ENCODE assay signal across 13 cellular contexts in genomic region chr11:10650630-10651029, GRCh38. TPM values are rescaled to one million over a fixed set of nuclear protein-coding genes. Genes with fewer than 3 reads are reported as not detected.
"Had no signal": no experiment of that assay in that cellular context is flagged by ENCODE, and none has a peak within 500 bp of the region (broad histone marks: within the 10 kb centered on the region; RNA-seq: fewer than 3 reads in every experiment).

No MANE protein-coding gene starts in this region.

- H3K36me3 ChIP-seq: adrenal gland, cardiac muscle cell had no signal

- H3K4me3 ChIP-seq: adrenal gland, cardiac muscle cell had no signal

- DNase-seq: activated CD4-positive, alpha-beta T cell treated with anti-CD3 and anti-CD28 coated beads for 1 hour; activated CD4-positive, alpha-beta T cell treated with anti-CD3 and anti-CD28 coated beads, Interleukin-2, amount 50 U/mL, for 4 hours; activated CD8-positive, alpha-beta memory T cell treated with anti-CD3 and anti-CD28 coated beads, Interleukin-2, amount 10 ng/mL, durations not matched to agents 7 days and 5 days; activated effector memory CD4-positive, alpha-beta T cell treated with Interleukin-2 at 50 U/mL for 16 hours; activated T-cell treated with anti-CD3 and anti-CD28 coated beads, Interleukin-2, amount 50 U/mL, for 24 hours; adrenal gland; glutamatergic neuron; hypothalamus; kidney glomerular epithelial cell; trophoblast cell had no signal

- ATAC-seq: activated CD8-positive, alpha-beta memory T cell treated with anti-CD3 and anti-CD28 coated beads, Interleukin-2, amount 10 ng/mL, durations not matched to agents 7 days and 5 days; stimulated activated effector memory CD8-positive, alpha-beta T cell treated with anti-CD3 and anti-CD28 coated beads, Interleukin-12 subunit alpha, Interleukin-12 subunit beta, amount 100 ng/mL, for 72 hours; T-cell had no signal

- H3K27ac ChIP-seq: adrenal gland, cardiac muscle cell had no signal

- H3K27me3 ChIP-seq: adrenal gland, cardiac muscle cell had no signal

RNA-seq across cellular contexts. Expression of gene IRAG1, which starts 42.9 kb away (rescaled TPM):
- total RNA-seq: activated CD8-positive, alpha-beta memory T cell treated with anti-CD3 and anti-CD28 coated beads, Interleukin-2, amount 10 ng/mL, durations not matched to agents 7 days and 5 days had no signal
